In the genomic region with DNA sequence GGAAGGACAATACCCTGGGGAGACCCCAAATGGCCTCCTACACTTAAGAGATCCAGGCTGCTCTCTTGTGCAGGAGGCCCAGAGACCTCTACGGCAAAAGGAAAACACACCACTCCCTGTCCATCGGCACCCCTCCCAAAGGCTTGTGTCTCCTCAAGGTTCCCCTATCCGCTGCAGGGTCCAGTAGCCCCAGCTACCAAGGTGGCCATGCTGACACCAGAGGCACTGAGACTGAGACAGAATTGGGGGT, we compare ENCODE assay signal across 1 cellular context.
A peak's percentile ranks its signal among the peaks of the same experiment; 100 is the strongest.
TF ChIP-seq lines count a peak whose summit lies in the region.

No MANE protein-coding gene starts in this region.

TF ChIP-seq in H1, 55 proteins besides CTCF, POLR2A, EP300 and RAD21:
- TF ChIP-seq YY1 (IDR thresholded peaks at IDR 0.05; ENCODE audit: low read depth, low read length) (0 out of 2 replicates have a peak, but pooled peaks have one; percentile 3), SP4 (IDR thresholded peaks at IDR 0.05; ENCODE audit: low read length) (0 out of 2 replicates have a peak, but pooled peaks have one; percentile 25), JUND (IDR thresholded peaks at IDR 0.05; ENCODE audit: low read length) (no peak)
